ENCODE assay signal across 20 cellular contexts in genomic region chr17:1941241-1942065, GRCh38.
"Had no signal": no experiment of that assay in that cellular context is flagged by ENCODE, and none has a peak within 500 bp of the region (broad histone marks: within the 10 kb centered on the region; RNA-seq: fewer than 3 reads in every experiment).

No MANE protein-coding gene starts in this region.

- H3K4me1 ChIP-seq: colonic mucosa, parathyroid adenoma, uterus had no signal

- H3K36me3 ChIP-seq: colonic mucosa, gastrocnemius medialis, left ventricle myocardium inferior, uterus had no signal

- ATAC-seq: esophagus mucosa, heart left ventricle, WTC11 had no signal

- H3K27me3 Mint-ChIP-seq: activated CD4-positive, alpha-beta memory T cell treated with anti-CD3 and anti-CD28 coated beads for 36 hours; activated naive CD8-positive, alpha-beta T cell treated with anti-CD3 and anti-CD28 coated beads for 36 hours had no signal

- H3K9ac ChIP-seq: parathyroid adenoma had no signal

- H3K27me3 ChIP-seq: colonic mucosa, gastrocnemius medialis, heart left ventricle, tibial nerve, uterus had no signal

- H2AFZ ChIP-seq: parathyroid adenoma had no signal

- H3K4me1 Mint-ChIP-seq: activated naive CD8-positive, alpha-beta T cell treated with anti-CD3 and anti-CD28 coated beads for 36 hours; WTC11 had no signal

- H3K9me3 Mint-ChIP-seq: activated CD4-positive, alpha-beta memory T cell treated with anti-CD3 and anti-CD28 coated beads for 36 hours; activated naive CD8-positive, alpha-beta T cell treated with anti-CD3 and anti-CD28 coated beads for 36 hours; activated T-helper 1 cell treated with anti-CD3 and anti-CD28 coated beads, Interleukin-12 subunit alpha, Interleukin-12 subunit beta, Interleukin-2, Interleukin-4 antibody, amounts not matched to agents 30 ng/mL and 10 ng/mL and 1 ng/mL, durations not matched to agents 14 hours and 24 hours and 36 hours; T-helper 2 cell treated with Interferon-gamma antibody and Interleukin-4, amounts not matched to agents 5 μg/mL and 100 μg/mL, for 36 hours; WTC11 had no signal

- H3K27ac ChIP-seq: colonic mucosa, heart left ventricle, left ventricle myocardium inferior, parathyroid adenoma, tibial nerve, uterus had no signal

- H3K27ac Mint-ChIP-seq: activated CD4-positive, alpha-beta memory T cell treated with anti-CD3 and anti-CD28 coated beads for 36 hours; activated naive CD8-positive, alpha-beta T cell treated with anti-CD3 and anti-CD28 coated beads for 36 hours; activated T-helper 1 cell treated with anti-CD3 and anti-CD28 coated beads, Interleukin-12 subunit alpha, Interleukin-12 subunit beta, Interleukin-2, Interleukin-4 antibody, amounts not matched to agents 30 ng/mL and 10 ng/mL and 1 ng/mL, durations not matched to agents 14 hours and 24 hours and 36 hours; T-helper 2 cell treated with Interferon-gamma antibody and Interleukin-4, amounts not matched to agents 5 μg/mL and 100 μg/mL, for 36 hours; WTC11 had no signal

- H3K36me3 Mint-ChIP-seq: activated CD4-positive, alpha-beta memory T cell treated with anti-CD3 and anti-CD28 coated beads for 36 hours; activated naive CD8-positive, alpha-beta T cell treated with anti-CD3 and anti-CD28 coated beads for 36 hours; WTC11 had no signal

- H3K4me3 ChIP-seq: colonic mucosa, gastrocnemius medialis, heart left ventricle, left ventricle myocardium inferior, tibial nerve, uterus had no signal

- H3K4me3 Mint-ChIP-seq: activated CD4-positive, alpha-beta memory T cell treated with anti-CD3 and anti-CD28 coated beads for 36 hours; activated naive CD8-positive, alpha-beta T cell treated with anti-CD3 and anti-CD28 coated beads for 36 hours; activated T-helper 1 cell treated with anti-CD3 and anti-CD28 coated beads, Interleukin-12 subunit alpha, Interleukin-12 subunit beta, Interleukin-2, Interleukin-4 antibody, amounts not matched to agents 30 ng/mL and 10 ng/mL and 1 ng/mL, durations not matched to agents 14 hours and 24 hours and 36 hours; T-helper 2 cell treated with Interferon-gamma antibody and Interleukin-4, amounts not matched to agents 5 μg/mL and 100 μg/mL, for 36 hours; WTC11 had no signal

- DNase-seq: activated CD4-positive, alpha-beta memory T cell treated with anti-CD3 and anti-CD28 coated beads for 36 hours; activated CD4-positive, alpha-beta T cell treated with anti-CD3 and anti-CD28 coated beads for 4 hours; activated naive CD8-positive, alpha-beta T cell treated with anti-CD3 and anti-CD28 coated beads for 36 hours; activated T-cell treated with anti-CD3 and anti-CD28 coated beads for 4 hours; amniotic stem cell; colonic mucosa; effector CD4-positive, alpha-beta T cell; gastrocnemius medialis; heart left ventricle; kidney glomerular epithelial cell; left ventricle myocardium inferior; stimulated activated naive CD4-positive, alpha-beta T cell; substantia nigra; uterus had no signal

- H3K9me3 ChIP-seq: colonic mucosa, gastrocnemius medialis, heart left ventricle, left ventricle myocardium inferior, tibial nerve, uterus had no signal
